ENCODE assay signal across 8 cellular contexts in genomic region chr17:9022553-9023388, GRCh38. TPM values are rescaled to one million over a fixed set of nuclear protein-coding genes. Genes with fewer than 3 reads are reported as not detected.
DNase-seq lines count a peak whose midpoint lies in the region; ATAC-seq and TF ChIP-seq lines count a peak whose summit lies in the region.

No MANE protein-coding gene starts in this region.

- H3K36me3 Mint-ChIP-seq in endothelial cell (ENCODE audit: low read depth, unreplicated experiment) (peaks cover 6% of the 10 kb centered on the region), nephron progenitor cell (ENCODE audit: low read depth) (no peaks in the 10 kb centered on the region)

- H3K4me3 ChIP-seq in BLaER1: peak overlapping the region; percentile 82
- peak overlapping the region; percentile 38 to 77 (median 68) for H3K4me3 ChIP-seq in Peyer's patch

- no peak for TF ChIP-seq CTCF in Peyer's patch (IDR thresholded peaks at IDR 0.05)
- no peak for TF ChIP-seq CTCF in endothelial cell (IDR thresholded peaks at IDR 0.05; ENCODE audit: unreplicated experiment)
- no peak for TF ChIP-seq CTCF in nephron progenitor cell (IDR thresholded peaks at IDR 0.05)

- no peak for DNase-seq in Peyer's patch
- peak; percentile 40 for DNase-seq in endothelial cell (ENCODE audit: low spot score)
- peak; percentile 54 for DNase-seq in nephron progenitor cell
- DNase-seq in NCI-H774 (lab: John Stamatoyannopoulos, UW): no peak

- H3K36me3 ChIP-seq in BLaER1 (no peaks in the 10 kb centered on the region), Peyer's patch (no peaks in the 10 kb centered on the region)

- H3K27me3 Mint-ChIP-seq in endothelial cell (ENCODE audit: unreplicated experiment) (peaks cover 16% of the 10 kb centered on the region), nephron progenitor cell (ENCODE audit: low read depth, poor library complexity) (peaks cover 32% of the 10 kb centered on the region)

- ATAC-seq in HG02678 (IDR thresholded peaks at IDR 0.05; ENCODE audit: unreplicated experiment) (no peak), HG03039 (IDR thresholded peaks at IDR 0.05; ENCODE audit: unreplicated experiment) (no peak), GM19455 (IDR thresholded peaks at IDR 0.05; ENCODE audit: unreplicated experiment) (no peak)

- no peak for TF ChIP-seq POLR2A in Peyer's patch (IDR thresholded peaks at IDR 0.05)

- H3K9ac ChIP-seq in BLaER1: no peak overlapping the region

- H3K9me3 ChIP-seq in BLaER1: peaks cover 10% of the 10 kb centered on the region
- no peaks in the 10 kb centered on the region for H3K9me3 ChIP-seq in Peyer's patch

- H3K27ac ChIP-seq in BLaER1 (no peak overlapping the region), Peyer's patch (peak overlapping the region in 3 of 4 donors; percentile 64 to 84 (median 75))

- H3K4me2 ChIP-seq in BLaER1: peak overlapping the region; percentile 99

- peaks cover 35% of the 10 kb centered on the region for H4K20me1 ChIP-seq in BLaER1

- H3K4me1 ChIP-seq in BLaER1: peaks cover 17% of the 10 kb centered on the region
- H3K4me1 ChIP-seq in Peyer's patch: peaks cover 7 to 32% (median 19%) of the 10 kb centered on the region in 4 donors

- H3K9me3 Mint-ChIP-seq in endothelial cell (ENCODE audit: unreplicated experiment): no peaks in the 10 kb centered on the region
- no peaks in the 10 kb centered on the region for H3K9me3 Mint-ChIP-seq in nephron progenitor cell

- peaks cover 78% of the 10 kb centered on the region for H3K27me3 ChIP-seq in BLaER1
- H3K27me3 ChIP-seq in Peyer's patch: peaks cover 0 to 9% of the 10 kb centered on the region in 2 donors

- H3K27ac Mint-ChIP-seq in endothelial cell (ENCODE audit: unreplicated experiment) (no peak overlapping the region), nephron progenitor cell (peak overlapping the region; percentile 92)

- peaks cover 11% of the 10 kb centered on the region for H3K4me1 Mint-ChIP-seq in endothelial cell (ENCODE audit: unreplicated experiment)
- peaks cover 60% of the 10 kb centered on the region for H3K4me1 Mint-ChIP-seq in nephron progenitor cell

- H3K4me3 Mint-ChIP-seq in endothelial cell (ENCODE audit: unreplicated experiment) (peak overlapping the region; percentile 93), nephron progenitor cell (peak overlapping the region; percentile 99)

RNA-seq across cellular contexts. Expression of gene NTN1, which starts 1.5 kb away (rescaled TPM):
- total RNA-seq in Peyer's patch: 10 to 100 TPM in 2 of 4 donors, 1 to 10 TPM in 2; 4.0 to 17.3 (median 10.9) TPM
- 6.6 TPM for total RNA-seq in endothelial cell (ENCODE audit: unreplicated experiment)

RNA-seq across cellular contexts. Expression of gene PIK3R5, which starts 57.3 kb away (rescaled TPM):
- total RNA-seq in Peyer's patch (10 to 100 TPM in 2 of 4 donors, 1 to 10 TPM in 2; 6.3 to 74.3 (median 10.3) TPM), endothelial cell (ENCODE audit: unreplicated experiment) (14.5 TPM)

Comparison
In these comparisons a context has a peak if more than half of its experiments do, and no peak if none do; other contexts are left out.
1. DNase-seq: peak in endothelial cell (single experiment) and nephron progenitor cell (single experiment); none in Peyer's patch (0 of 3) and NCI-H774 (single experiment).